ENCODE assay signal across 35 cellular contexts in genomic region chr14:77906446-77906845, GRCh38.
"Had no signal": no experiment of that assay in that cellular context is flagged by ENCODE, and none has a peak within 500 bp of the region (broad histone marks: within the 10 kb centered on the region; RNA-seq: fewer than 3 reads in every experiment).

No MANE protein-coding gene starts in this region.

- H3K4me3 ChIP-seq: MG63 had no signal

- H3K36me3 ChIP-seq: MG63 had no signal

- DNase-seq: Karpas-422, Kasumi-1, MG63, MM.1S, MV-4-11, NCI-H1048, NCI-H1092, NCI-H1092 treated with DMSO at 0.1 percent for 48 hours, NCI-H1105, NCI-H1105 treated with DMSO at 0.1 percent for 48 hours, NCI-H1417, NCI-H1417 treated with DMSO at 0.1 percent for 48 hours, NCI-H1436, NCI-H1436 treated with DMSO at 0.1 percent for 48 hours, NCI-H146, NCI-H1694, NCI-H1694 treated with DMSO at 0.1 percent for 48 hours, NCI-H187, NCI-H187 treated with DMSO at 0.1 percent for 48 hours, NCI-H1930, NCI-H2029, NCI-H2029 treated with DMSO at 0.1 percent for 48 hours, NCI-H2081, NCI-H2081 treated with DMSO at 0.1 percent for 48 hours, NCI-H2107, NCI-H2171, NCI-H2171 treated with DMSO at 0.1 percent for 48 hours, NCI-H2227 treated with DMSO at 0.1 percent for 48 hours, NCI-H226, NCI-H345, NCI-H446, NCI-H446 treated with DMSO at 0.1 percent for 48 hours, NCI-H510A, NCI-H510A treated with DMSO at 0.1 percent for 48 hours, NCI-H524 had no signal

- H3K9me3 ChIP-seq: MG63 had no signal

- H3K27me3 ChIP-seq: MG63 had no signal
